ENCODE assay signal across 18 cellular contexts in the genomic region with DNA sequence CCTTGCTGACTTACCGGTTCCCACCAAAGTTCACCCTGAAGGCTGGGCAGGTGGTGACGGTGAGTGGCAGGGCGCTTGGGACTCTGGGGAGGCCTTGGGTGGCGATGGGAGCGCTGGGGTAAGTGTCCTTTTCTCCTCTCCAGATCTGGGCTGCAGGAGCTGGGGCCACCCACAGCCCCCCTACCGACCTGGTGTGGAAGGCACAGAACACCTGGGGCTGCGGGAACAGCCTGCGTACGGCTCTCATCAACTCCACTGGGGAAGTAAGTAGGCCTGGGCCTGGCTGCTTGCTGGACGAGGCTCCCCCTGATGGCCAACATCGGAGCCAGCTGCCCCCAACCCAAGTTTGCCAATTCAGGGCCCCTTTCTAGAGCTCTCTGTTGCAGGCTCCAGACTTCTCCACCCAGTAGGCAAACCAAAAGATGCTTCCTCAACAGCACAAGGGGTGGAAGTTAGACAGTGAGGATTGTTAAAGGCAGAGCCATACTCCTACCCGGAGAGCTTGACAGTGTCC. TPM values are rescaled to one million over a fixed set of nuclear protein-coding genes. Genes with fewer than 3 reads are reported as not detected.
A peak's percentile ranks its signal among the peaks of the same experiment; 100 is the strongest.
DNase-seq lines count a peak whose midpoint lies in the region; ATAC-seq and TF ChIP-seq lines count a peak whose summit lies in the region.
"Had no signal": no experiment of that assay in that cellular context is flagged by ENCODE, and none has a peak within 500 bp of the region (broad histone marks: within the 10 kb centered on the region; RNA-seq: fewer than 3 reads in every experiment).

No MANE protein-coding gene starts in this region.

- no peak for TF ChIP-seq POLR2A in thyroid gland (IDR thresholded peaks at IDR 0.05)

- no peaks in the 10 kb centered on the region for H3K27me3 Mint-ChIP-seq in WTC11 (ENCODE audit: low read depth)
- H3K27me3 Mint-ChIP-seq: activated CD4-positive, alpha-beta memory T cell treated with anti-CD3 and anti-CD28 coated beads for 36 hours had no signal

- no peak for DNase-seq in SK-N-SH
- peak; percentile 55 for DNase-seq in WTC11 (ENCODE audit: low spot score)
- DNase-seq in fibroblast of pulmonary artery (ENCODE audit: low read depth): no peak
- no peak for DNase-seq in thyroid gland
- DNase-seq in NK-92 treated with Interleukin-12 subunit alpha and Interleukin-12 subunit beta, amount 100 ng/mL, for 24 hours (lab: John Stamatoyannopoulos, UW): no peak
- no peak for DNase-seq in activated CD4-positive, alpha-beta T cell treated with anti-CD3 and anti-CD28 coated beads for 48 hours
- DNase-seq: activated CD4-positive, alpha-beta memory T cell treated with anti-CD3 and anti-CD28 coated beads for 36 hours; activated T-cell treated with anti-CD3 and anti-CD28 coated beads, Interleukin-2, amount 50 U/mL, for 48 hours; cerebellar nuclear complex; heart right ventricle; mucosa of descending colon; NCI-H146; NCI-H345; stimulated activated CD4-positive, alpha-beta T cell treated with anti-CD3 and anti-CD28 coated beads, Interleukin-4, amount 100 ng/mL, for 4 hours; transverse colon had no signal

- TF ChIP-seq CTCF in SK-N-SH (IDR thresholded peaks at IDR 0.05) (peak; percentile 39), WTC11 (IDR thresholded peaks at IDR 0.05) (no peak), fibroblast of pulmonary artery (IDR thresholded peaks at IDR 0.05; ENCODE audit: low read length, missing control alignments) (peak; percentile 7), thyroid gland (IDR thresholded peaks at IDR 0.05) (no peak)

- WGBS in SK-N-SH (ENCODE audit: low lambda C conversion rate): 79% methylated on average over 5 of the region's 12 CpGs
- WGBS in thyroid gland, 2 donors: 85 to 100% methylated on average over 4 to 8 of the region's 12 CpGs

- no peaks in the 10 kb centered on the region for H3K9me3 ChIP-seq in SK-N-SH
- H3K9me3 ChIP-seq in stomach smooth muscle (ENCODE audit: control insufficient read depth in 2 of 2, low read length in 2 of 2): no peaks in the 10 kb centered on the region
- H3K9me3 ChIP-seq in thyroid gland: no peaks in the 10 kb centered on the region
- H3K9me3 ChIP-seq: heart right ventricle, mucosa of descending colon, transverse colon had no signal

- H3K9me3 Mint-ChIP-seq in WTC11: no peaks in the 10 kb centered on the region
- H3K9me3 Mint-ChIP-seq: activated CD4-positive, alpha-beta memory T cell treated with anti-CD3 and anti-CD28 coated beads for 36 hours had no signal

- no peaks in the 10 kb centered on the region for H3K27me3 ChIP-seq in SK-N-SH (ENCODE audit: insufficient read depth)
- H3K27me3 ChIP-seq in stomach smooth muscle (ENCODE audit: control insufficient read depth in 1 of 2, insufficient read depth in 2 of 2, low read length in 2 of 2): no peaks in the 10 kb centered on the region
- no peaks in the 10 kb centered on the region for H3K27me3 ChIP-seq in thyroid gland
- H3K27me3 ChIP-seq: heart right ventricle, transverse colon had no signal

- ATAC-seq in SK-N-SH treated with all-trans-retinoic acid at 6 μM for 48 hours (no peak), WTC11 (peak; percentile 24; the same call in 1 of the 2 replicates)
- ATAC-seq: heart right ventricle, mucosa of descending colon had no signal

- POLR2A ChIA-PET in SK-N-SH (lab: Yijun Ruan, JAX) (no interaction called here), WTC11 (lab: Charles Lee) (interaction anchor here (0.6 to 1.0 kb wide), 5 partner anchors 15 to 451 kb away, joined by 3 to 4 read pairs (median 3); no protein-coding TSS in a partner anchor)

- H3K4me3 Mint-ChIP-seq in WTC11: no peak overlapping the region
- H3K4me3 Mint-ChIP-seq: activated CD4-positive, alpha-beta memory T cell treated with anti-CD3 and anti-CD28 coated beads for 36 hours had no signal

- H3K9me2 ChIP-seq in SK-N-SH: no peaks in the 10 kb centered on the region

- H3F3A ChIP-seq in SK-N-SH (replicated peaks; ENCODE audit: insufficient read depth): peaks cover 93% of the 10 kb centered on the region

- H2AFZ ChIP-seq in SK-N-SH (ENCODE audit: low read depth): no peak overlapping the region

- H3K27ac Mint-ChIP-seq in WTC11: no peak overlapping the region
- H3K27ac Mint-ChIP-seq: activated CD4-positive, alpha-beta memory T cell treated with anti-CD3 and anti-CD28 coated beads for 36 hours had no signal

- peaks cover 40% of the 10 kb centered on the region for H3K79me2 ChIP-seq in SK-N-SH (ENCODE audit: insufficient read depth)

- peaks cover 9% of the 10 kb centered on the region for H3K36me3 Mint-ChIP-seq in WTC11

- CTCF ChIA-PET in SK-N-SH (lab: Yijun Ruan, JAX): interaction anchor here (0.7 to 40.5 kb wide), 4 partner anchors 9 to 89 kb away, joined by 3 to 1559 read pairs (median 62); partner anchors contain the start of gene MEX3A
- CTCF ChIA-PET in WTC11 (lab: Charles Lee): interaction anchor here (0.6 to 28.0 kb wide), 28 partner anchors 10 to 199 kb away, joined by 3 to 1176 read pairs (median 6); partner anchors contain the start of genes ARHGEF2, BGLAP, LMNA and MEX3A

- H4K20me1 ChIP-seq in SK-N-SH (ENCODE audit: insufficient read depth): peaks cover 95% of the 10 kb centered on the region

- no peak for TF ChIP-seq RAD21 in SK-N-SH (IDR thresholded peaks at IDR 0.05; ENCODE audit: low read length)

- H3K4me1 ChIP-seq in SK-N-SH (ENCODE audit: control insufficient read depth in 1 of 2, insufficient read depth in 2 of 2, low read depth in 1 of 2, low read length in 1 of 2) (no peaks in the 10 kb centered on the region), stomach smooth muscle (ENCODE audit: control insufficient read depth, insufficient read depth, low read length) (peaks cover 42% of the 10 kb centered on the region), thyroid gland (peaks cover 4 to 10% of the 10 kb centered on the region in 2 donors)

- peaks cover 9% of the 10 kb centered on the region for H3K4me1 Mint-ChIP-seq in WTC11

- peaks cover 75 to 82% of the 10 kb centered on the region in 2 experiments for H3K36me3 ChIP-seq in SK-N-SH (replicated peaks in 1 of 2; ENCODE audit: control insufficient read depth in 1 of 2, insufficient read depth in 2 of 2, low read length in 1 of 2)
- H3K36me3 ChIP-seq in stomach smooth muscle (ENCODE audit: control insufficient read depth in 2 of 2, insufficient read depth in 2 of 2, low read length in 2 of 2): peaks cover 62% of the 10 kb centered on the region in 2 donors
- peaks cover 75 to 78% of the 10 kb centered on the region in 2 donors for H3K36me3 ChIP-seq in thyroid gland

- H3K9ac ChIP-seq in SK-N-SH: no peak overlapping the region
- no peak overlapping the region for H3K9ac ChIP-seq in stomach smooth muscle (ENCODE audit: low read length in 2 of 2)

- TF ChIP-seq EP300 in SK-N-SH (IDR thresholded peaks at IDR 0.05; ENCODE audit: borderline replicate concordance in 1 of 2, low read depth in 1 of 2, low read length in 1 of 2): no peak

- intact Hi-C loops in thyroid gland (cut with DNase I): no loop called here

- H3K27ac ChIP-seq in SK-N-SH (ENCODE audit: low read depth in 2 of 2, low read length in 1 of 2) (peak overlapping the region in 1 of 2 experiments; percentile 24; a peak in 1 of 4 replicates), stomach smooth muscle (ENCODE audit: low read length) (peak overlapping the region; percentile 53), thyroid gland (no peak overlapping the region)
- H3K27ac ChIP-seq: epithelial cell of prostate, transverse colon had no signal

- H3K4me3 ChIP-seq in SK-N-SH (ENCODE audit: low read depth in 2 of 2, low read length in 1 of 2) (no peak overlapping the region), fibroblast of pulmonary artery (replicated peaks; ENCODE audit: low read depth, low read length) (no peak overlapping the region), stomach smooth muscle (ENCODE audit: low read length in 2 of 2) (no peak overlapping the region), thyroid gland (replicated peaks in 1 of 3) (no peak overlapping the region)
- H3K4me3 ChIP-seq: heart right ventricle, mucosa of descending colon, transverse colon had no signal

- no peak overlapping the region for H3K4me2 ChIP-seq in SK-N-SH

TF ChIP-seq in SK-N-SH, 30 proteins besides CTCF, POLR2A, EP300 and RAD21:
- TF ChIP-seq RCOR1 (IDR thresholded peaks at IDR 0.05; ENCODE audit: low read length) (no peak), MEF2A (IDR thresholded peaks at IDR 0.05; ENCODE audit: borderline replicate concordance, low read depth) (no peak), RFX5 (IDR thresholded peaks at IDR 0.05; ENCODE audit: low read length) (no peak)

TF ChIP-seq in SK-N-SH treated with all-trans-retinoic acid at 6 μM for 48 hours, 23 proteins besides CTCF, POLR2A, EP300 and RAD21 (continues in another document):
- TF ChIP-seq GLIS3 (CRISPR knock-in tag; IDR thresholded peaks at IDR 0.05) (no peak), ZNF70 (CRISPR knock-in tag; IDR thresholded peaks at IDR 0.05) (no peak), ZNF8 (CRISPR knock-in tag; IDR thresholded peaks at IDR 0.05) (no peak), TCF4 (CRISPR knock-in tag; IDR thresholded peaks at IDR 0.05; ENCODE audit: borderline replicate concordance) (no peak), ZFP3 (CRISPR knock-in tag; IDR thresholded peaks at IDR 0.05) (no peak), CSDC2 (CRISPR knock-in tag; IDR thresholded peaks at IDR 0.05) (no peak)

RNA-seq across cellular contexts. Expression of gene SEMA4A, which starts 16.4 kb away (rescaled TPM):
- polyA plus RNA-seq in SK-N-SH (2012; rRNA removed): 1.3 and 2.3 TPM in 2 replicates
- 0.33 and 0.73 TPM in 2 replicates for polyA plus RNA-seq in SK-N-SH (2012; cell fraction: cytosol; rRNA removed)
- 11.2 and 13.5 TPM in 2 replicates for polyA plus RNA-seq in SK-N-SH (2012; cell fraction: nucleus; rRNA removed)
- total RNA-seq in WTC11 (2021) (6.9 to 12.4 TPM (median 8.7 TPM) in 3 replicates), thyroid gland (10 to 100 TPM; 21.5 to 50.8 (median 37.5) TPM)

RNA-seq across cellular contexts. Expression of gene LMNA, which starts 22.5 kb away (rescaled TPM):
- 726 and 983 TPM in 2 replicates for polyA plus RNA-seq in SK-N-SH (2012; rRNA removed)
- 396 and 512 TPM in 2 replicates for polyA plus RNA-seq in SK-N-SH (2012; cell fraction: cytosol; rRNA removed)
- 1,848 and 2,172 TPM in 2 replicates for polyA plus RNA-seq in SK-N-SH (2012; cell fraction: nucleus; rRNA removed)
- total RNA-seq in WTC11 (2021) (40.7 to 68.8 TPM (median 46.2 TPM) in 3 replicates), thyroid gland (100 to 1,000 TPM; 235 to 412 (median 327) TPM)

RNA-seq across cellular contexts. Expression of gene MEX3A, which starts 54.8 kb away (rescaled TPM):
- 15.1 and 16.2 TPM in 2 replicates for polyA plus RNA-seq in SK-N-SH (2012; rRNA removed)
- polyA plus RNA-seq in SK-N-SH (2012; cell fraction: cytosol; rRNA removed): 8.7 and 14.2 TPM in 2 replicates
- polyA plus RNA-seq in SK-N-SH (2012; cell fraction: nucleus; rRNA removed): 23.2 and 26.8 TPM in 2 replicates
- total RNA-seq in WTC11 (2021) (66.3 to 79.1 TPM (median 70.6 TPM) in 3 replicates), thyroid gland (1 to 10 TPM in 1 of 4 donors, under 1 TPM in 3; 0.17 to 1.8 (median 0.33) TPM)

RNA-seq across cellular contexts. Expression of gene SLC25A44, which starts 56.9 kb away (rescaled TPM):
- 28.5 and 40.2 TPM in 2 replicates for polyA plus RNA-seq in SK-N-SH (2012; rRNA removed)
- 25.1 and 30.1 TPM in 2 replicates for polyA plus RNA-seq in SK-N-SH (2012; cell fraction: cytosol; rRNA removed)
- 23.0 and 37.6 TPM in 2 replicates for polyA plus RNA-seq in SK-N-SH (2012; cell fraction: nucleus; rRNA removed)
- 17.9 to 29.1 TPM (median 19.7 TPM) in 3 replicates for total RNA-seq in WTC11 (2021)
- total RNA-seq in thyroid gland: 10 to 100 TPM; 14.5 to 19.7 (median 17.7) TPM

Comparison
In these comparisons a context has a peak if more than half of its experiments do, and no peak if none do; other contexts are left out.
1. CTCF ChIP-seq: peak in SK-N-SH (single experiment) and fibroblast of pulmonary artery (single experiment); none in WTC11 (single experiment) and thyroid gland (0 of 6).
2. RNA of gene MEX3A, which starts 54.8 kb away (total RNA-seq): 66.3 to 79.1 TPM in WTC11; 0.17 to 1.8 TPM in thyroid gland; every median in the first group is over 10 times any median in the second.
3. Of the 6 proteins assayed by ChIP-seq in both WTC11 and SK-N-SH: peak only in WTC11: none; only in SK-N-SH: CTCF; in both: none; in neither: 5.